ENCODE assay signal across 11 cellular contexts in genomic region chr4:152462047-152462446, GRCh38.
DNase-seq lines count a peak whose midpoint lies in the region; ATAC-seq lines count a peak whose summit lies in the region.
"Had no signal": no experiment of that assay in that cellular context is flagged by ENCODE, and none has a peak within 500 bp of the region (broad histone marks: within the 10 kb centered on the region; RNA-seq: fewer than 3 reads in every experiment).

No MANE protein-coding gene starts in this region.

- H3K27ac ChIP-seq in BLaER1 (peak overlapping the region; percentile 81), caudate nucleus (ENCODE audit: low read depth, low read length) (no peak overlapping the region)

- no peaks in the 10 kb centered on the region for H3K27me3 ChIP-seq in BLaER1

- H3K9me3 ChIP-seq in BLaER1, result 0 out of 2 replicates have a peak, but pooled peaks cover 9% of the 10 kb centered on the region
- H3K9me3 ChIP-seq in T-helper 17 cell (ENCODE audit: control insufficient read depth, low read length, poor library complexity, severe bottlenecking), result no peaks in the 10 kb centered on the region

- H3K4me3 ChIP-seq in BLaER1, result no peak overlapping the region

- peaks cover 41% of the 10 kb centered on the region for H3K4me1 Mint-ChIP-seq in T-helper 17 cell

- peaks cover 72% of the 10 kb centered on the region for H3K4me1 ChIP-seq in BLaER1

- peaks cover 2% of the 10 kb centered on the region for H3K36me3 Mint-ChIP-seq in T-helper 17 cell (ENCODE audit: low read depth)

- no peak overlapping the region for H3K27ac Mint-ChIP-seq in T-helper 17 cell

- peaks cover 2% of the 10 kb centered on the region; the same call in 1 of the 2 replicates for H3K36me3 ChIP-seq in BLaER1

- DNase-seq in T-helper 17 cell (no peak), NCI-H187 treated with DMSO at 0.1 percent for 48 hours (lab: John Stamatoyannopoulos, UW) (no peak), caudate nucleus (lab: John Stamatoyannopoulos, UW) (no peak), HCEC 1CT (no peak), midbrain (lab: John Stamatoyannopoulos, UW) (no peak)
- DNase-seq: NCI-H345; stimulated activated CD4-positive, alpha-beta T cell treated with anti-CD3 and anti-CD28 coated beads, Interleukin-12 subunit alpha, Interleukin-12 subunit beta, amount 100 ng/mL, for 4 hours; trophoblast cell had no signal

- 0 out of 2 replicates have a peak, but pooled peaks cover 5% of the 10 kb centered on the region for H4K20me1 ChIP-seq in BLaER1

- peak overlapping the region; percentile 8; the same call in 1 of the 2 replicates for H3K9ac ChIP-seq in BLaER1

- H3K4me3 Mint-ChIP-seq in T-helper 17 cell, result no peak overlapping the region

- H3K4me2 ChIP-seq in BLaER1, result peak overlapping the region; percentile 69

- ATAC-seq in GM19324 (IDR thresholded peaks at IDR 0.05; ENCODE audit: low FRiP score, unreplicated experiment) (peak; percentile 65), HG03064 (IDR thresholded peaks at IDR 0.05; ENCODE audit: low read depth, unreplicated experiment) (peak; percentile 65), T-helper 17 cell (peak; percentile 28)

- H3K27me3 Mint-ChIP-seq in T-helper 17 cell, result no peaks in the 10 kb centered on the region
